24 cellular contexts compared by ENCODE assay signal in the genomic region with DNA sequence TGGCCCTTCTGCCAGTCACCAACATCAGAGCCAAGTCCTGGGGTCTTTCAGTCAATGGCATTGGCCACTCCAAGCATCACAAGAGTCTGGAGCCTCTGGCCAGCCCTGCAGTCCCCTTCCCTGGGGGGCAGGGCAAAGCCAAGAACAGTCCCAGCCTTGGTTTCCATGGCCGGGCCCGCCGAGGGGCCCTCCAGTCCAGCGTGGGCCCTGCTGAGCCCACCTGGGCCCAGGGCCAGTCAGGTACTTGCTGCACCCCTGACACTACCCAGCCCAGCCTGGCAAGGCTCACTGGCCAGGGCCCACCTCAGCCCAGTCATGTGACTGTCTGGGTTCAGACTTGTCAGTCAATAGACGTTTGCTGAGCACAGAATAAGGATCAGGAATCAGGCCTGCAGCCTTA.
"Had no signal": no experiment of that assay in that cellular context is flagged by ENCODE, and none has a peak within 500 bp of the region (broad histone marks: within the 10 kb centered on the region; RNA-seq: fewer than 3 reads in every experiment).

No MANE protein-coding gene starts in this region.

- H3K4me3 Mint-ChIP-seq: activated CD4-positive, alpha-beta memory T cell treated with anti-CD3 and anti-CD28 coated beads, Interleukin-2, amount 10 ng/mL, durations not matched to agents 7 days and 5 days; activated CD4-positive, alpha-beta T cell treated with anti-CD3 and anti-CD28 coated beads for 36 hours; activated naive CD4-positive, alpha-beta T cell treated with anti-CD3 and anti-CD28 coated beads for 36 hours; activated naive CD8-positive, alpha-beta T cell; activated T-helper 17 cell treated with anti-CD3 and anti-CD28 coated beads, Interleukin-2, amount 50 U/mL, for 72 hours; T-helper 17 cell had no signal

- H3K27me3 Mint-ChIP-seq: activated naive CD8-positive, alpha-beta T cell; activated T-helper 17 cell treated with anti-CD3 and anti-CD28 coated beads, Interleukin-2, amount 50 U/mL, for 72 hours; T-helper 17 cell had no signal

- H3K4me3 ChIP-seq: cardiac muscle cell, Peyer's patch had no signal

- H3K27ac Mint-ChIP-seq: activated CD4-positive, alpha-beta memory T cell treated with anti-CD3 and anti-CD28 coated beads, Interleukin-2, amount 10 ng/mL, durations not matched to agents 7 days and 5 days; activated CD4-positive, alpha-beta T cell treated with anti-CD3 and anti-CD28 coated beads for 36 hours; activated naive CD4-positive, alpha-beta T cell treated with anti-CD3 and anti-CD28 coated beads for 36 hours; activated naive CD8-positive, alpha-beta T cell; activated T-helper 17 cell treated with anti-CD3 and anti-CD28 coated beads, Interleukin-2, amount 50 U/mL, for 72 hours; T-helper 17 cell had no signal

- ATAC-seq: activated CD4-positive, alpha-beta T cell treated with anti-CD3 and anti-CD28 coated beads for 36 hours; activated T-helper 17 cell treated with anti-CD3 and anti-CD28 coated beads, Interleukin-2, amount 50 U/mL, for 72 hours; T-helper 17 cell had no signal

- H3K9me3 Mint-ChIP-seq: activated CD4-positive, alpha-beta memory T cell treated with anti-CD3 and anti-CD28 coated beads, Interleukin-2, amount 10 ng/mL, durations not matched to agents 7 days and 5 days; activated naive CD4-positive, alpha-beta T cell treated with anti-CD3 and anti-CD28 coated beads for 36 hours; activated T-helper 17 cell treated with anti-CD3 and anti-CD28 coated beads, Interleukin-2, amount 50 U/mL, for 72 hours had no signal

- H3K4me1 Mint-ChIP-seq: activated T-helper 17 cell treated with anti-CD3 and anti-CD28 coated beads, Interleukin-2, amount 50 U/mL, for 72 hours had no signal

- DNase-seq: activated CD4-positive, alpha-beta memory T cell treated with anti-CD3 and anti-CD28 coated beads, Interleukin-2, amount 10 ng/mL, durations not matched to agents 7 days and 5 days; activated CD4-positive, alpha-beta T cell treated with anti-CD3 and anti-CD28 coated beads for 36 hours; activated CD4-positive, alpha-beta T cell treated with anti-CD3 and anti-CD28 coated beads, Interleukin-2, amount 50 U/mL, for 1 hour; activated CD4-positive, CD25-positive, alpha-beta regulatory T cell; activated gamma-delta T cell; activated naive CD4-positive, alpha-beta T cell treated with anti-CD3 and anti-CD28 coated beads for 36 hours; activated T-cell treated with anti-CD3 and anti-CD28 coated beads for 4 hours; activated T-cell treated with anti-CD3 and anti-CD28 coated beads, Interleukin-2, amount 50 U/mL, for 48 hours; amygdala; brain microvascular endothelial cell; Karpas-422; NCI-H1105 treated with DMSO at 0.1 percent for 48 hours; NCI-H1436 treated with DMSO at 0.1 percent for 48 hours; NCI-H187; NCI-H2081; NCI-H446; NCI-H524; Peyer's patch; SIG-M5; T-helper 17 cell; T-helper 9 cell had no signal

- H3K9me3 ChIP-seq: Peyer's patch had no signal

- H3K27ac ChIP-seq: brain microvascular endothelial cell, cardiac muscle cell, Peyer's patch had no signal

- H3K36me3 Mint-ChIP-seq: activated naive CD8-positive, alpha-beta T cell had no signal

- H3K27me3 ChIP-seq: brain microvascular endothelial cell, cardiac muscle cell, Peyer's patch had no signal
